ENCODE assay signal across 8 cellular contexts in the genomic region with DNA sequence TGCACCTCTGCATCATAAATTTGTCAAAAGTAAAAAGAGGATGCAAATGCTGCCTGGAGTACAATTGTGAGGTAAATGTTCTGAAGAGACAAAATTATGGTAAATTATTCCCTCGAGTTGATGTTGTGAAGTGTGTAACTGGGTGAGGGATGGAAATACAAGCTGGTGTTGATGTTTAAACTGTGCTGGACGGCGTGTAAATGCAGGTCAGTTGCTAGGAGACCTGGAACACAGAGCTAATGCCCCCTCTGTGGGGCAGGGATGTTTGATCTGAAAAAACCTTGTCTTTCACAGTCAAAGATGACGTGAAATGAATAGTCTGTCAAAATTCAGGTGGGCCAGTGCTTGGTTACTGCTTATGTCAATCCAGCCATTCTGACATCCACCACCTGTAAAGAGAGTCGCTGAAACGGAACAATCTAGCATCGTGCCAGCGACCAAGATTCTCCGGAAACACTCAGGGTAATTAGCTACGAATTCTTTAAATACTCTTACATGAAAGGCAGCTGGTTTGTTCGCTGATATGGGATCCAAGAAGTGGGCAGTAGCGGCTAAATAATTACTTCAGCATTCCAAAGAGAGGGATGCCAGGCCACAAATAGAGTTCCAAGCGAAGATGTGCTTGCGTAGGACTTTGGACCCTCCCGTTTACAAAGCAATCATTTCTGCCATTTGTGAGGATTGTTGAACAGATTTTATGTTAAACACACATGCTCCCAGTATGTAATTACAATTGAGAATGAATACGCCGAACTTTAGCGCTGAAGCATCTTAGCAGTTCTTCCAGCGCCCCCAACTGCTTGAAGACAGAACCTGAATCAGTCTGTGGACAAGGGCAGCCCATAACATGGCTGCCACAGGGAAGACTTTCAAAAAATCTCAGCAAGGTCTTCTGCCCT. TPM values are rescaled to one million over a fixed set of nuclear protein-coding genes. Genes with fewer than 3 reads are reported as not detected.
DNase-seq lines count a peak whose midpoint lies in the region; ATAC-seq, FAIRE-seq and TF ChIP-seq lines count a peak whose summit lies in the region.

No MANE protein-coding gene starts in this region.

- TF ChIP-seq RAD21 in GM12878 (IDR thresholded peaks at IDR 0.05; ENCODE audit: insufficient read depth, low read depth, low read length) (peak; percentile 40; the same call in 1 of the 2 replicates), liver (IDR thresholded peaks at IDR 0.05) (peak; percentile 65 to 77)

- H3K9me3 ChIP-seq in GM12878 (replicated peaks; ENCODE audit: control insufficient read depth, insufficient read depth, low read length) (no peaks in the 10 kb centered on the region), liver (ENCODE audit: control insufficient read depth in 4 of 4, low read length in 3 of 4) (no peaks in the 10 kb centered on the region)

- no peaks in the 10 kb centered on the region for H4K20me1 ChIP-seq in GM12878 (ENCODE audit: control insufficient read depth, insufficient read depth)

- no peak overlapping the region for H3K27ac ChIP-seq in GM12878 (ENCODE audit: control insufficient read depth, insufficient read depth)
- H3K27ac ChIP-seq in liver (ENCODE audit: low read depth in 1 of 2, low read length in 2 of 2) = no peak overlapping the region

- POLR2A ChIA-PET in GM12878 (lab: Charles Lee) = interaction anchor here (1.6 kb wide), 1 partner anchor 22 kb away, joined by 14 read pairs; no protein-coding TSS in a partner anchor

- no peaks in the 10 kb centered on the region for H3K36me3 ChIP-seq in GM12878 (ENCODE audit: control insufficient read depth in 2 of 2, insufficient read depth in 2 of 2, low read length in 1 of 2)
- H3K36me3 ChIP-seq in liver (ENCODE audit: control insufficient read depth in 4 of 4, insufficient read depth in 3 of 4, low read depth in 1 of 4, low read length in 3 of 4) = no peaks in the 10 kb centered on the region

- FAIRE-seq in GM12878 (lab: Jason Lieb, UNC) = no peak

- H3K9ac ChIP-seq in GM12878 (ENCODE audit: control insufficient read depth, insufficient read depth, low read length) (no peak overlapping the region), liver (ENCODE audit: low read depth in 1 of 2, low read length in 2 of 2) (peak overlapping the region in 1 of 2 donors; percentile 36)

- CTCF ChIA-PET in GM12878 (lab: Yijun Ruan, JAX) = interaction anchor here (0.9 to 11.4 kb wide), 18 partner anchors 8 to 1029 kb away, joined by 3 to 136 read pairs (median 17); a partner anchor contains a TSS

- H3K4me1 ChIP-seq in GM12878 (ENCODE audit: control insufficient read depth, insufficient read depth, low read length) (peaks cover 4% of the 10 kb centered on the region), liver (ENCODE audit: control insufficient read depth in 4 of 4, insufficient read depth in 4 of 4, low read length in 3 of 4) (peaks cover 0 to 14% (median 8%) of the 10 kb centered on the region in 4 donors)

- H3K27me3 ChIP-seq in GM12878 (replicated peaks in 1 of 2; ENCODE audit: control insufficient read depth in 2 of 2, insufficient read depth in 2 of 2, low read length in 1 of 2) (no peaks in the 10 kb centered on the region), liver (ENCODE audit: control insufficient read depth in 4 of 4, insufficient read depth in 4 of 4, low read length in 3 of 4) (no peaks in the 10 kb centered on the region)

- ATAC-seq in GM12878 = peak; percentile 20; the same call in 1 of the 3 replicates
- ATAC-seq in HG02852 (IDR thresholded peaks at IDR 0.05; ENCODE audit: unreplicated experiment) = no peak

- RAD21 ChIA-PET in GM12878 (lab: Charles Lee; ENCODE audit: unreplicated experiment) = interaction anchor here (0.6 to 5.7 kb wide), 21 partner anchors 9 to 1029 kb away, joined by 3 to 52 read pairs (median 9); a partner anchor contains a TSS

- SMC1A ChIA-PET in GM12878 (lab: Charles Lee; ENCODE audit: uncharacterized antibody, unreplicated experiment) = interaction anchor here (0.8 to 14.9 kb wide), 20 partner anchors 13 to 1029 kb away, joined by 3 to 203 read pairs (median 5); a partner anchor contains a TSS

- no peak overlapping the region for H3K4me2 ChIP-seq in GM12878 (ENCODE audit: control insufficient read depth, insufficient read depth)

- peak; percentile 24 for DNase-seq in AG08396 (ENCODE audit: low spot score)
- peak; percentile 64 for DNase-seq in M059J (ENCODE audit: low read depth)
- DNase-seq in GM12878 (ENCODE audit: low read depth, low spot score) = no peak
- no peak for DNase-seq in activated CD8-positive, alpha-beta memory T cell treated with anti-CD3 and anti-CD28 coated beads, Interleukin-2, amount 50 U/mL, for 4 hours
- no peak for DNase-seq in activated effector memory CD4-positive, alpha-beta T cell treated with anti-CD3 and anti-CD28 coated beads, Interleukin-2, amount 50 U/mL, for 16 hours
- DNase-seq in activated CD4-positive, alpha-beta T cell treated with anti-CD3 and anti-CD28 coated beads, Interleukin-2, amount 50 U/mL, for 4 hours = no peak

- no peak for TF ChIP-seq POLR2A in GM12878 (IDR thresholded peaks at IDR 0.05; ENCODE audit: low read depth, low read length)

- TF ChIP-seq CTCF in GM12878 (IDR thresholded peaks at IDR 0.05 in 2 of 3, conservative IDR thresholded peaks at IDR 0.05 in 1 of 3; ENCODE audit: control insufficient read depth in 2 of 3, extremely low read depth in 1 of 3, insufficient read depth in 1 of 3, low read depth in 3 of 3, low read length in 3 of 3) (no peak), liver (IDR thresholded peaks at IDR 0.05; ENCODE audit: low read depth, low read length, missing input control) (peak; percentile 21)

- H3K4me3 ChIP-seq in GM12878 (no peak overlapping the region), liver (ENCODE audit: low read depth in 1 of 3, low read length in 3 of 3) (peak overlapping the region; percentile 6 to 25 (median 24))

- WGBS in GM12878 (ENCODE audit: insufficient coverage, insufficient replicate concordance, low lambda C conversion rate, missing lambda C conversion rate) = 61% methylated on average over 19 of the region's 19 CpGs
- 45% methylated on average over 19 of the region's 19 CpGs for WGBS in liver

- intact Hi-C loops in GM12878 (cut with micrococcal nuclease; ENCODE audit: unreplicated experiment) = loop anchor here (5.0 to 10.0 kb wide), 2 partner anchors 161 to 824 kb away; a partner anchor contains a TSS

- in situ Hi-C loops in GM12878 (cut with MboI) = loop anchor here (5.0 to 10.0 kb wide), 2 partner anchors 284 to 1026 kb away; no protein-coding TSS in a partner anchor

- no peak for TF ChIP-seq EP300 in GM12878 (IDR thresholded peaks at IDR 0.05; ENCODE audit: borderline replicate concordance in 1 of 2, control insufficient read depth in 1 of 2, low read depth in 2 of 2, low read length in 2 of 2)

- no TSS peak for BruUV-seq in GM12878 (replicated peaks; lab: Mats Ljungman, UMichigan)

- H2AFZ ChIP-seq in GM12878 (ENCODE audit: control insufficient read depth, low read depth, low read length) = no peak overlapping the region

- no peaks in the 10 kb centered on the region for H3K79me2 ChIP-seq in GM12878 (ENCODE audit: control insufficient read depth, insufficient read depth, low read length)

TF ChIP-seq in GM12878, 131 proteins besides CTCF, POLR2A, EP300 and RAD21 (continues in another document):
- TF ChIP-seq MYB (IDR thresholded peaks at IDR 0.05; ENCODE audit: borderline replicate concordance, low read depth, low read length) (no peak), CBX5 (IDR thresholded peaks at IDR 0.05; ENCODE audit: low read depth) (no peak)

RNA-seq across cellular contexts. Expression of a gene that starts 7.4 kb away (rescaled TPM):
- total RNA-seq in M059J (2014; rRNA removed; shearing (Covaris generic)) = not detected in 2 replicates
- total RNA-seq in GM12878 (2013; cell fraction: nucleolus; rRNA removed) = 0.27 and 1.1 TPM in 2 replicates
- total RNA-seq in GM12878 (2014; rRNA removed) (not detected in 2 replicates), GM12878 (2014; rRNA removed; fragmentation: Illumina TruSeq; extraction: Trizol) (not detected in 2 replicates), GM12878 (2021) (0.08 TPM in 1 of 2 replicates, not detected in the other), liver (under 1 TPM; 0.09 to 0.50 TPM)
- not detected for polyA plus RNA-seq in GM12878 (2011; ENCODE audit: low read depth)
- polyA plus RNA-seq in GM12878 (2011; rRNA removed) (1.1 and 1.3 TPM in 2 replicates), GM12878 (2014; fragmentation: Illumina TruSeq; extraction: Trizol) (not detected in 2 replicates), GM12878 (2014; fragmentation: Nextera tagmentation; extraction: Ambion mirVana) (not detected), GM12878 (2014; rRNA removed) (0.12 TPM in 1 of 2 replicates, not detected in the other), GM12878 (2016; fragmentation: Nextera tagmentation; extraction: Ambion mirVana) (not detected), liver (1 to 10 TPM in 1 of 2 donors, under 1 TPM in 1; 0.27 to 1.1 TPM)
- 0.64 and 0.82 TPM in 2 replicates for polyA plus RNA-seq in GM12878 (2011; cell fraction: cytosol; rRNA removed)
- polyA plus RNA-seq in GM12878 (2011; cell fraction: nucleus; rRNA removed) = 0.56 and 1.1 TPM in 2 replicates
- polyA plus RNA-seq in GM12878 (2012) = not detected in 2 replicates
- polyA minus RNA-seq in GM12878 (2011; rRNA and poly(A)+ RNA removed) = 1.2 and 1.9 TPM in 2 replicates
- not detected in 2 replicates for polyA minus RNA-seq in GM12878 (2011; cell fraction: cytosol; rRNA and poly(A)+ RNA removed)
- polyA minus RNA-seq in GM12878 (2011; cell fraction: nucleus; rRNA and poly(A)+ RNA removed) = 0.73 and 1.4 TPM in 2 replicates

RNA-seq across cellular contexts. Expression of a gene that starts 43.6 kb away (rescaled TPM):
- 213 and 223 TPM in 2 replicates for total RNA-seq in M059J (2014; rRNA removed; shearing (Covaris generic))
- 424 and 425 TPM in 2 replicates for total RNA-seq in GM12878 (2013; cell fraction: nucleolus; rRNA removed)
- total RNA-seq in GM12878 (2014; rRNA removed) (43.8 and 53.2 TPM in 2 replicates), GM12878 (2014; rRNA removed; fragmentation: Illumina TruSeq; extraction: Trizol) (46.6 and 48.8 TPM in 2 replicates), GM12878 (2021) (32.7 TPM in 2 replicates), liver (100 to 1,000 TPM; 145 to 193 TPM)
- polyA plus RNA-seq in GM12878 (2011; ENCODE audit: low read depth) = 0.51 TPM
- polyA plus RNA-seq in GM12878 (2011; rRNA removed) (127 and 183 TPM in 2 replicates), GM12878 (2014; fragmentation: Illumina TruSeq; extraction: Trizol) (56.8 and 63.6 TPM in 2 replicates), GM12878 (2014; fragmentation: Nextera tagmentation; extraction: Ambion mirVana) (10 to 100 TPM; 22.9 to 30.2 TPM), GM12878 (2014; rRNA removed) (40.4 and 52.4 TPM in 2 replicates), GM12878 (2016; fragmentation: Nextera tagmentation; extraction: Ambion mirVana) (10 to 100 TPM; 45.7 to 48.2 TPM), liver (100 to 1,000 TPM in 1 of 2 donors, 10 to 100 TPM in 1; 99.1 to 276 TPM)
- 63.0 and 64.4 TPM in 2 replicates for polyA plus RNA-seq in GM12878 (2011; cell fraction: cytosol; rRNA removed)
- 167 and 175 TPM in 2 replicates for polyA plus RNA-seq in GM12878 (2011; cell fraction: nucleus; rRNA removed)
- polyA plus RNA-seq in GM12878 (2012) = 1.7 and 2.1 TPM in 2 replicates
- polyA minus RNA-seq in GM12878 (2011; rRNA and poly(A)+ RNA removed) = 45.5 and 68.0 TPM in 2 replicates
- polyA minus RNA-seq in GM12878 (2011; cell fraction: cytosol; rRNA and poly(A)+ RNA removed) = 22.5 and 33.3 TPM in 2 replicates
- 74.6 and 100.0 TPM in 2 replicates for polyA minus RNA-seq in GM12878 (2011; cell fraction: nucleus; rRNA and poly(A)+ RNA removed)

Comparison
In these comparisons a context has a peak if more than half of its experiments do, and no peak if none do; other contexts are left out.
1. DNase-seq: peak in AG08396 (single experiment) and M059J (single experiment); none in GM12878 (single experiment), activated CD8-positive, alpha-beta memory T cell treated with anti-CD3 and anti-CD28 coated beads, Interleukin-2, amount 50 U/mL, for 4 hours (single experiment), activated effector memory CD4-positive, alpha-beta T cell treated with anti-CD3 and anti-CD28 coated beads, Interleukin-2, amount 50 U/mL, for 16 hours (single experiment) and activated CD4-positive, alpha-beta T cell treated with anti-CD3 and anti-CD28 coated beads, Interleukin-2, amount 50 U/mL, for 4 hours (0 of 2).